In genomic region chr4:109294006-109294405, GRCh38 we compare ENCODE assay signal across 8 cellular contexts. TPM values are rescaled to one million over a fixed set of nuclear protein-coding genes. Genes with fewer than 3 reads are reported as not detected.
DNase-seq lines count a peak whose midpoint lies in the region; ATAC-seq, FAIRE-seq and TF ChIP-seq lines count a peak whose summit lies in the region.

No MANE protein-coding gene starts in this region.

- H3K36me3 ChIP-seq in left ventricle myocardium inferior: no peaks in the 10 kb centered on the region
- no peaks in the 10 kb centered on the region for H3K36me3 ChIP-seq in HAP-1 (replicated peaks)
- H3K36me3 ChIP-seq in Karpas-422 (ENCODE audit: insufficient read depth, low read length): no peaks in the 10 kb centered on the region
- no peaks in the 10 kb centered on the region for H3K36me3 ChIP-seq in GM12878 (ENCODE audit: control insufficient read depth in 2 of 2, insufficient read depth in 2 of 2, low read length in 1 of 2)

- no peak for DNase-seq in left ventricle myocardium inferior
- no peak for DNase-seq in cardiac septum (ENCODE audit: low spot score)
- peak; percentile 56 to 58 for DNase-seq in HAP-1 (ENCODE audit: low spot score in 2 of 2)
- peak; percentile 83 for DNase-seq in Karpas-422
- DNase-seq in GM12878 (ENCODE audit: low read depth, low spot score): no peak
- DNase-seq in stimulated activated CD8-positive, alpha-beta memory T cell treated with anti-CD3 and anti-CD28 coated beads, Interleukin-4, amount 100 ng/mL, for 48 hours: peak; percentile 40
- no peak for DNase-seq in hepatic stellate cell (ENCODE audit: low spot score)
- no peak for DNase-seq in NK-92 (lab: John Stamatoyannopoulos, UW; ENCODE audit: unreplicated experiment)

- no peak for TF ChIP-seq EP300 in GM12878 (IDR thresholded peaks at IDR 0.05; ENCODE audit: borderline replicate concordance in 1 of 2, control insufficient read depth in 1 of 2, low read depth in 2 of 2, low read length in 2 of 2)

- CTCF ChIA-PET in GM12878 (lab: Yijun Ruan, JAX): interaction anchor here (0.6 to 8.8 kb wide), 67 partner anchors 9 to 648 kb away, joined by 3 to 88 read pairs (median 3); no protein-coding TSS in a partner anchor

- no peak for TF ChIP-seq POLR2A in GM12878 (IDR thresholded peaks at IDR 0.05; ENCODE audit: low read depth, low read length)

- BruUV-seq in GM12878 (replicated peaks; lab: Mats Ljungman, UMichigan): no TSS peak

- RAD21 ChIA-PET in GM12878 (lab: Charles Lee; ENCODE audit: unreplicated experiment): interaction anchor here (0.8 to 4.5 kb wide), 33 partner anchors 9 to 644 kb away, joined by 3 to 54 read pairs (median 4); partner anchors contain the start of gene OSTC

- H3K4me1 ChIP-seq in left ventricle myocardium inferior (no peaks in the 10 kb centered on the region), HAP-1 (0 out of 2 replicates have a peak, but pooled peaks cover 6% of the 10 kb centered on the region), Karpas-422 (ENCODE audit: low read length) (no peaks in the 10 kb centered on the region), GM12878 (ENCODE audit: control insufficient read depth, insufficient read depth, low read length) (no peaks in the 10 kb centered on the region)

- H3K79me2 ChIP-seq in Karpas-422 (ENCODE audit: low read length): no peaks in the 10 kb centered on the region
- no peaks in the 10 kb centered on the region for H3K79me2 ChIP-seq in GM12878 (ENCODE audit: control insufficient read depth, insufficient read depth, low read length)

- peak; percentile 78 for FAIRE-seq in GM12878 (lab: Jason Lieb, UNC)

- in situ Hi-C loops in HAP-1 (cut with MboI; ENCODE audit: low sequenced_read_pairs) (no loop called here), GM12878 (cut with MboI) (no loop called here)

- H4K20me1 ChIP-seq in Karpas-422 (ENCODE audit: insufficient read depth, low read depth, low read length) (no peaks in the 10 kb centered on the region), GM12878 (ENCODE audit: control insufficient read depth, insufficient read depth) (no peaks in the 10 kb centered on the region)

- ATAC-seq in GM12878: peak; percentile 98

- WGBS in GM12878 (ENCODE audit: insufficient coverage, insufficient replicate concordance, low lambda C conversion rate, missing lambda C conversion rate): 0% methylated on average over 1 of the region's 1 CpG

- intact Hi-C loops in left ventricle myocardium inferior (cut with micrococcal nuclease) (no loop called here), cardiac septum (cut with DNase I) (loop anchor here (10.0 kb wide), 1 partner anchor 459 kb away; no protein-coding TSS in a partner anchor), GM12878 (cut with micrococcal nuclease; ENCODE audit: unreplicated experiment) (loop anchor here (5.0 to 10.0 kb wide), 3 partner anchors 217 to 609 kb away; no protein-coding TSS in a partner anchor)

- H3K4me3 ChIP-seq in left ventricle myocardium inferior: no peak overlapping the region
- H3K4me3 ChIP-seq in HAP-1: no peak overlapping the region
- no peak overlapping the region for H3K4me3 ChIP-seq in Karpas-422 (ENCODE audit: low read length)
- no peak overlapping the region for H3K4me3 ChIP-seq in GM12878

- H2AFZ ChIP-seq in Karpas-422 (ENCODE audit: low read length): no peak overlapping the region
- H2AFZ ChIP-seq in GM12878 (ENCODE audit: control insufficient read depth, low read depth, low read length): no peak overlapping the region

- POLR2A ChIA-PET in GM12878 (lab: Charles Lee): interaction anchor here (1.0 to 1.2 kb wide), 2 partner anchors 13 to 14 kb away, joined by 3 read pairs; no protein-coding TSS in a partner anchor

- H3K9me2 ChIP-seq in Karpas-422 (replicated peaks; ENCODE audit: insufficient read depth, low read length): no peaks in the 10 kb centered on the region

- H3K27me3 ChIP-seq in left ventricle myocardium inferior (ENCODE audit: low read depth) (peaks cover 5% of the 10 kb centered on the region), HAP-1 (ENCODE audit: low read depth) (no peaks in the 10 kb centered on the region), Karpas-422 (ENCODE audit: low read length) (no peaks in the 10 kb centered on the region), GM12878 (replicated peaks in 1 of 2; ENCODE audit: control insufficient read depth in 2 of 2, insufficient read depth in 2 of 2, low read length in 1 of 2) (no peaks in the 10 kb centered on the region)

- peak; percentile 39 for TF ChIP-seq RAD21 in GM12878 (IDR thresholded peaks at IDR 0.05; ENCODE audit: insufficient read depth, low read depth, low read length)

- no peak overlapping the region for H3K27ac ChIP-seq in left ventricle myocardium inferior (replicated peaks)
- H3K27ac ChIP-seq in Karpas-422 (ENCODE audit: low read length): no peak overlapping the region
- H3K27ac ChIP-seq in GM12878 (ENCODE audit: control insufficient read depth, insufficient read depth): no peak overlapping the region

- no peak overlapping the region for H3K4me2 ChIP-seq in Karpas-422 (ENCODE audit: low read depth, low read length, poor library complexity, severe bottlenecking)
- no peak overlapping the region for H3K4me2 ChIP-seq in GM12878 (ENCODE audit: control insufficient read depth, insufficient read depth)

- TF ChIP-seq CTCF in left ventricle myocardium inferior (IDR thresholded peaks at IDR 0.05; ENCODE audit: borderline replicate concordance): peak; percentile 41
- peak; percentile 63 to 76 (median 75) for TF ChIP-seq CTCF in GM12878 (IDR thresholded peaks at IDR 0.05 in 2 of 3, conservative IDR thresholded peaks at IDR 0.05 in 1 of 3; ENCODE audit: control insufficient read depth in 2 of 3, extremely low read depth in 1 of 3, insufficient read depth in 1 of 3, low read depth in 3 of 3, low read length in 3 of 3)

- H3K9ac ChIP-seq in Karpas-422 (ENCODE audit: low read length) (no peak overlapping the region), GM12878 (ENCODE audit: control insufficient read depth, insufficient read depth, low read length) (no peak overlapping the region)

- SMC1A ChIA-PET in GM12878 (lab: Charles Lee; ENCODE audit: uncharacterized antibody, unreplicated experiment): interaction anchor here (0.7 to 5.3 kb wide), 51 partner anchors 10 to 722 kb away, joined by 3 to 62 read pairs (median 4); no protein-coding TSS in a partner anchor

- no peaks in the 10 kb centered on the region for H3K9me3 ChIP-seq in left ventricle myocardium inferior (replicated peaks)
- H3K9me3 ChIP-seq in HAP-1: no peaks in the 10 kb centered on the region
- no peaks in the 10 kb centered on the region for H3K9me3 ChIP-seq in Karpas-422 (ENCODE audit: low read length)
- no peaks in the 10 kb centered on the region for H3K9me3 ChIP-seq in GM12878 (replicated peaks; ENCODE audit: control insufficient read depth, insufficient read depth, low read length)

TF ChIP-seq in GM12878, 131 proteins besides CTCF, POLR2A, EP300 and RAD21:
- TF ChIP-seq YY1 (IDR thresholded peaks at IDR 0.05; ENCODE audit: low read depth, low read length): 0 out of 2 replicates have a peak, but pooled peaks have one; percentile 54
- peak; percentile 66; the same call in 1 of the 2 replicates for TF ChIP-seq SMC3 (IDR thresholded peaks at IDR 0.05; ENCODE audit: borderline replicate concordance, low read length)
- no peak for TF ChIP-seq SKIL (IDR thresholded peaks at IDR 0.05; ENCODE audit: low read depth, poor library complexity, severe bottlenecking)
- TF ChIP-seq SPI1 (IDR thresholded peaks at IDR 0.05; ENCODE audit: borderline replicate concordance, insufficient read depth, low read depth, low read length): peak; percentile 71; the same call in 1 of the 2 replicates
- TF ChIP-seq NFXL1 (IDR thresholded peaks at IDR 0.05; ENCODE audit: borderline replicate concordance): no peak

RNA-seq across cellular contexts. Expression of gene COL25A1, which starts 8.5 kb away (rescaled TPM):
- total RNA-seq in left ventricle myocardium inferior (0.77 TPM), cardiac septum (1.00 TPM), GM12878 (2014; rRNA removed) (0.06 TPM in 1 of 2 replicates, not detected in the other), GM12878 (2014; rRNA removed; fragmentation: Illumina TruSeq; extraction: Trizol) (0.05 and 0.18 TPM in 2 replicates), GM12878 (2021) (not detected in 2 replicates)
- total RNA-seq in Karpas-422 (2014; rRNA removed; shearing (Covaris generic); ENCODE audit: low replicate concordance): 0.32 TPM in 1 of 2 replicates, not detected in the other
- total RNA-seq in GM12878 (2013; cell fraction: nucleolus; rRNA removed): 0.31 and 0.69 TPM in 2 replicates
- polyA plus RNA-seq in GM12878 (2011; ENCODE audit: low read depth): not detected
- polyA plus RNA-seq in GM12878 (2011; rRNA removed) (0.26 and 0.48 TPM in 2 replicates), GM12878 (2014; fragmentation: Illumina TruSeq; extraction: Trizol) (0.01 and 0.22 TPM in 2 replicates), GM12878 (2014; fragmentation: Nextera tagmentation; extraction: Ambion mirVana) (not detected), GM12878 (2014; rRNA removed) (not detected in 2 replicates), GM12878 (2016; fragmentation: Nextera tagmentation; extraction: Ambion mirVana) (not detected)
- polyA plus RNA-seq in GM12878 (2011; cell fraction: cytosol; rRNA removed): 0.10 TPM in 2 replicates
- polyA plus RNA-seq in GM12878 (2011; cell fraction: nucleus; rRNA removed): 0.57 and 0.60 TPM in 2 replicates
- not detected in 2 replicates for polyA plus RNA-seq in GM12878 (2012)
- 0.22 and 0.36 TPM in 2 replicates for polyA minus RNA-seq in GM12878 (2011; rRNA and poly(A)+ RNA removed)
- polyA minus RNA-seq in GM12878 (2011; cell fraction: cytosol; rRNA and poly(A)+ RNA removed): 0.21 and 0.40 TPM in 2 replicates
- 0.24 and 0.38 TPM in 2 replicates for polyA minus RNA-seq in GM12878 (2011; cell fraction: nucleus; rRNA and poly(A)+ RNA removed)

Comparison
In these comparisons a context has a peak if more than half of its experiments do, and no peak if none do; other contexts are left out.
1. DNase-seq: peak in HAP-1 (2 of 2), Karpas-422 (single experiment) and stimulated activated CD8-positive, alpha-beta memory T cell treated with anti-CD3 and anti-CD28 coated beads, Interleukin-4, amount 100 ng/mL, for 48 hours (single experiment); none in left ventricle myocardium inferior (single experiment), cardiac septum (single experiment), GM12878 (single experiment), hepatic stellate cell (single experiment) and NK-92 (single experiment).